ENCODE assay signal across 17 cellular contexts in the genomic region with DNA sequence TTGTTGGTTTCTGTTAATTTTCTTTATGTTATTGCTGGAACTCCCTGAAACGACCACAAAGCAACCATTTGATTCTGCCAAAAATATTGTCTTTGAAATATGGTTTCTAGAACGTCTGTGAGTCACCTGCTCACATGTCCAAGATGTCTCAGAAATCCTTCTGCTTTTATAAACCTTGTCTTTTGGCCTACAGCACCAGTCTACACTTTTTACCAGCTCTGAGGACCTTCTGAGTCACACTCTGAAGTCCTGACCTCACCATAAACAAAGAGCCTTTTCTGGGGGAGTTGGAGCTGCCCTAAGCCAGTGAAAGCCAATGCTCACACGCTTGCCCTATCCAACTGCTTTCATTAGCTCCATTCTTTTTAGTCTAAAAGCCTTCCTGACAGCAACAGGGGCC. TPM values are rescaled to one million over a fixed set of nuclear protein-coding genes. Genes with fewer than 3 reads are reported as not detected.
DNase-seq lines count a peak whose midpoint lies in the region; ATAC-seq, FAIRE-seq and TF ChIP-seq lines count a peak whose summit lies in the region.
"Had no signal": no experiment of that assay in that cellular context is flagged by ENCODE, and none has a peak within 500 bp of the region (broad histone marks: within the 10 kb centered on the region; RNA-seq: fewer than 3 reads in every experiment).

No MANE protein-coding gene starts in this region.

- H3K4me1 ChIP-seq in Panc1 (ENCODE audit: control insufficient read depth, insufficient read depth, low read length) (peaks cover 35% of the 10 kb centered on the region), HepG2 (ENCODE audit: insufficient read depth, low read length) (no peaks in the 10 kb centered on the region)

- no peak for TF ChIP-seq EP300 in HepG2 (IDR thresholded peaks at IDR 0.05; ENCODE audit: low read depth in 2 of 2, low read length in 2 of 2)
- no peak for TF ChIP-seq EP300 in HepG2 (CRISPR knock-in tag; IDR thresholded peaks at IDR 0.05; ENCODE audit: borderline replicate concordance)

- H3K4me2 ChIP-seq in HepG2 (ENCODE audit: low read depth, low read length): no peak overlapping the region
- H3K4me2 ChIP-seq: SK-N-SH had no signal

- H3K79me2 ChIP-seq in HepG2 (ENCODE audit: insufficient read depth, low read length): no peaks in the 10 kb centered on the region

- CTCF ChIA-PET in Panc1 (lab: Charles Lee): no interaction called here
- CTCF ChIA-PET in HepG2 (lab: Yijun Ruan, JAX; ENCODE audit: low intra/inter-chr PET ratio, low total read pairs): no interaction called here

- TF ChIP-seq CTCF in Panc1 (IDR thresholded peaks at IDR 0.05) (no peak), HepG2 (CRISPR knock-in tag; IDR thresholded peaks at IDR 0.05) (no peak)

- H3K27ac ChIP-seq in Panc1 (ENCODE audit: low read length) (peak overlapping the region; percentile 68; the same call in 1 of the 2 replicates), HepG2 (ENCODE audit: extremely low read length, insufficient read depth, low read length) (no peak overlapping the region)

- no peak for TF ChIP-seq RAD21 in HepG2 (CRISPR knock-in tag; IDR thresholded peaks at IDR 0.05)

- intact Hi-C loops in Panc1 (cut with micrococcal nuclease; ENCODE audit: unreplicated experiment) (no loop called here), Right ventricle myocardium inferior (cut with DNase I) (no loop called here), HepG2 (cut with micrococcal nuclease; ENCODE audit: unreplicated experiment) (no loop called here)

- peak; percentile 35 for DNase-seq in Ammon's horn (ENCODE audit: low spot score)
- no peak for DNase-seq in Panc1 (ENCODE audit: low read depth, low spot score)
- DNase-seq in fibroblast of gingiva (ENCODE audit: low read depth): peak; percentile 23
- DNase-seq in putamen (ENCODE audit: low spot score): peak; percentile 77
- no peak for DNase-seq in Right ventricle myocardium inferior (ENCODE audit: missing footprints)
- DNase-seq in HepG2 (ENCODE audit: low spot score): no peak
- DNase-seq: activated gamma-delta T cell; effector memory CD8-positive, alpha-beta T cell; GOT3; kidney; NCI-H1417 treated with DMSO at 0.1 percent for 48 hours; NCI-H345; SK-N-SH had no signal

- in situ Hi-C loops in Panc1 (cut with HindIII; ENCODE audit: low pct_unique_long_range_greater_than_20kb, low sequenced_read_pairs): no loop called here
- in situ Hi-C loops in HepG2 (cut with HindIII; ENCODE audit: extremely low pct_ligation_motif_present, low pct_unique_long_range_greater_than_20kb): no loop called here

- WGBS in HepG2 (ENCODE audit: low lambda C conversion rate): 0% methylated on average over 3 of the region's 3 CpGs

- H3K4me3 ChIP-seq in Panc1 (ENCODE audit: low read depth in 2 of 2, low read length in 2 of 2) (no peak overlapping the region), HepG2 (replicated peaks in 1 of 3; ENCODE audit: insufficient read depth in 1 of 3, low read depth in 2 of 3, low read length in 3 of 3) (no peak overlapping the region)
- H3K4me3 ChIP-seq: K562 had no signal

- no peak for TF ChIP-seq POLR2A in HepG2 (IDR thresholded peaks at IDR 0.05; ENCODE audit: insufficient read depth in 1 of 2, low read depth in 2 of 2, low read length in 2 of 2)

- H3K27me3 ChIP-seq in Panc1 (ENCODE audit: control insufficient read depth, insufficient read depth, low read length): no peaks in the 10 kb centered on the region
- peaks cover 0 to 25% of the 10 kb centered on the region in 2 experiments; a peak in 3 of 5 replicates for H3K27me3 ChIP-seq in HepG2 (ENCODE audit: control insufficient read depth in 1 of 2, insufficient read depth in 2 of 2, low read length in 2 of 2)

- no peaks in the 10 kb centered on the region for H4K20me1 ChIP-seq in HepG2 (ENCODE audit: insufficient read depth, low read length)

- H3K9me3 ChIP-seq in Panc1 (ENCODE audit: control insufficient read depth, insufficient read depth, low read depth, low read length) (no peaks in the 10 kb centered on the region), HepG2 (ENCODE audit: low read length) (no peaks in the 10 kb centered on the region)
- H3K9me3 ChIP-seq: SK-N-SH had no signal

- POLR2A ChIA-PET in Panc1 (lab: Charles Lee): interaction anchor here (0.7 kb wide), 1 partner anchor 250 kb away, joined by 6 read pairs; no protein-coding TSS in a partner anchor
- POLR2A ChIA-PET in HepG2 (lab: Yijun Ruan, JAX): no interaction called here

- no peaks in the 10 kb centered on the region for H3K36me3 ChIP-seq in Panc1 (ENCODE audit: control insufficient read depth, insufficient read depth, low read length)
- H3K36me3 ChIP-seq in HepG2 (replicated peaks in 1 of 2; ENCODE audit: control insufficient read depth in 1 of 2, insufficient read depth in 2 of 2, low read length in 2 of 2): no peaks in the 10 kb centered on the region

- H3K9ac ChIP-seq in HepG2 (ENCODE audit: insufficient read depth, low read depth, low read length): no peak overlapping the region
- H3K9ac ChIP-seq: SK-N-SH had no signal

- H2AFZ ChIP-seq in HepG2 (ENCODE audit: low read length): no peak overlapping the region

- BruUV-seq in Panc1 (replicated peaks; lab: Mats Ljungman, UMichigan) (no TSS peak), HepG2 (replicated peaks; lab: Mats Ljungman, UMichigan) (no TSS peak)

- ATAC-seq in Panc1: peak; percentile 87
- ATAC-seq in Right ventricle myocardium inferior: no peak
- no peak for ATAC-seq in HG02870 (IDR thresholded peaks at IDR 0.05; ENCODE audit: unreplicated experiment)
- no peak for ATAC-seq in HepG2
- no peak for ATAC-seq in GM19452 (IDR thresholded peaks at IDR 0.05; ENCODE audit: unreplicated experiment)
- ATAC-seq: effector memory CD8-positive, alpha-beta T cell; K562 had no signal

- no peak for FAIRE-seq in HepG2 (lab: Jason Lieb, UNC)
- FAIRE-seq: bronchial epithelial cell, K562, kidney had no signal

TF ChIP-seq in HepG2, 621 proteins besides CTCF, POLR2A, EP300 and RAD21:
- TF ChIP-seq ZNF83 (CRISPR knock-in tag; IDR thresholded peaks at IDR 0.05; ENCODE audit: borderline replicate concordance) (no peak), ZBTB1 (CRISPR knock-in tag; IDR thresholded peaks at IDR 0.05; ENCODE audit: borderline replicate concordance) (no peak), ZNF614 (CRISPR knock-in tag; IDR thresholded peaks at IDR 0.05; ENCODE audit: borderline replicate concordance) (no peak)
- TF ChIP-seq, protein P1, sequence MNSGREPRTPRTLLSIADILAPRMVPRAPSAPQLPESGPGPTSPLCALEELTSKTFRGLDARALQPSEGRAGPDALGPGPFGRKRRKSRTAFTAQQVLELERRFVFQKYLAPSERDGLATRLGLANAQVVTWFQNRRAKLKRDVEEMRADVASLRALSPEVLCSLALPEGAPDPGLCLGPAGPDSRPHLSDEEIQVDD (CRISPR knock-in tag; IDR thresholded peaks at IDR 0.05; ENCODE audit: borderline replicate concordance): no peak

RNA-seq across cellular contexts. Expression of a gene that starts 55.5 kb away (rescaled TPM):
- total RNA-seq in Panc1 (2021; ENCODE audit: unreplicated experiment): 12.3 TPM
- 6.9 TPM for polyA plus RNA-seq in Panc1 (2012; ENCODE audit: insufficient read length)
- total RNA-seq in Right ventricle myocardium inferior: 4.3 TPM
- not detected in 2 replicates for total RNA-seq in HepG2 (2016; rRNA removed; fragmentation: Illumina TruSeq; extraction: Trizol)
- not detected in 2 replicates for total RNA-seq in HepG2 (2016; cell fraction: cytosol; rRNA removed; fragmentation: Illumina TruSeq; extraction: Trizol; ENCODE audit: low read depth)
- total RNA-seq in HepG2 (2016; cell fraction: insoluble cytoplasmic fraction; rRNA removed; fragmentation: Illumina TruSeq; extraction: Trizol): not detected in 2 replicates
- not detected in 2 replicates for total RNA-seq in HepG2 (2016; cell fraction: membrane; rRNA removed; fragmentation: Illumina TruSeq; extraction: Trizol)
- total RNA-seq in HepG2 (2016; cell fraction: nucleus; rRNA removed; fragmentation: Illumina TruSeq; extraction: Trizol): not detected in 2 replicates
- polyA plus RNA-seq in HepG2 (2011; rRNA removed): not detected in 2 replicates
- polyA plus RNA-seq in HepG2 (2011; cell fraction: cytosol; rRNA removed): not detected in 2 replicates
- polyA plus RNA-seq in HepG2 (2011; cell fraction: nucleus; rRNA removed): not detected in 2 replicates
- not detected in 2 replicates for polyA plus RNA-seq in HepG2 (2012)
- polyA plus RNA-seq in HepG2 (2016; cell fraction: cytosol; fragmentation: Illumina TruSeq; extraction: Trizol; ENCODE audit: low read depth): not detected in 2 replicates
- not detected in 2 replicates for polyA plus RNA-seq in HepG2 (2016; cell fraction: insoluble cytoplasmic fraction; fragmentation: Illumina TruSeq; extraction: Trizol; ENCODE audit: low read depth)
- polyA plus RNA-seq in HepG2 (2016; cell fraction: membrane; fragmentation: Illumina TruSeq; extraction: Trizol; ENCODE audit: low read depth): not detected in 2 replicates
- polyA plus RNA-seq in HepG2 (2016; cell fraction: nucleus; fragmentation: Illumina TruSeq; extraction: Trizol; ENCODE audit: insufficient read depth, low read depth): not detected in 2 replicates
- polyA minus RNA-seq in HepG2 (2011; rRNA and poly(A)+ RNA removed; ENCODE audit: low replicate concordance): not detected in 2 replicates
- not detected in 2 replicates for polyA minus RNA-seq in HepG2 (2011; cell fraction: cytosol; rRNA and poly(A)+ RNA removed)
- polyA minus RNA-seq in HepG2 (2011; cell fraction: nucleus; rRNA and poly(A)+ RNA removed): not detected in 2 replicates
- total RNA-seq: bronchial epithelial cell, K562 had no signal
- polyA plus RNA-seq: K562, SK-N-SH had no signal

Comparison
In these comparisons a context has a peak if more than half of its experiments do, and no peak if none do; other contexts are left out.
1. DNase-seq: peak in Ammon's horn (single experiment), fibroblast of gingiva (single experiment) and putamen (single experiment); none in Panc1 (single experiment), Right ventricle myocardium inferior (single experiment) and HepG2 (single experiment).